ENCODE assay signal across 17 cellular contexts in the genomic region with DNA sequence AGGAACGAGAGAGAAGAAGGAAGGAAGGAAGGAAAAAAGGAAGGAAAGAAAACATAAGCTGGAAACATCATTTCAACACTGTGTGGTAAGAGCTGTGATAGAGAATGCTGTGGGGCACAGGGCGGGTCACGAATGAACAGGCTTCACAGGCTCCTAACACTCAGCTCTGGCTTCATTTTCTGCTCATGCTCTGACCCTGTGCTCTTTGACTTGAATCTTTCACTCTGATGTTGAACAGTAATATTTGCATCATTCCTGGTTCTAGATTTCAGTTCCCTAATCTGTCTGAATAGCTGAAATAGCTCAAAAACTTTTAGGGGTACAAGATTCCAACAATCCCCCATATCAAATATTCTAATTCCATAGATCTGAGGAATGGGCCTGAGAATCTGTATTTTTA.
A peak's percentile ranks its signal among the peaks of the same experiment; 100 is the strongest.
DNase-seq lines count a peak whose midpoint lies in the region; ATAC-seq and TF ChIP-seq lines count a peak whose summit lies in the region.
"Had no signal": no experiment of that assay in that cellular context is flagged by ENCODE, and none has a peak within 500 bp of the region (broad histone marks: within the 10 kb centered on the region; RNA-seq: fewer than 3 reads in every experiment).

No MANE protein-coding gene starts in this region.

- POLR2A ChIA-PET in A673 (lab: Charles Lee; ENCODE audit: low non-redundant PET), result no interaction called here

- no peaks in the 10 kb centered on the region for H3K9me3 Mint-ChIP-seq in IgD-negative memory B cell

- no peak for TF ChIP-seq CTCF in A673 (conservative IDR thresholded peaks at IDR 0.05; ENCODE audit: low read depth, low read length)

- intact Hi-C loops in A673 (cut with micrococcal nuclease; ENCODE audit: unreplicated experiment), result no loop called here

- ATAC-seq in GM18502 (IDR thresholded peaks at IDR 0.05; ENCODE audit: poor library complexity, unreplicated experiment) (peak; percentile 57), GM21360 (IDR thresholded peaks at IDR 0.05; ENCODE audit: unreplicated experiment) (peak; percentile 49), HG02885 (IDR thresholded peaks at IDR 0.05; ENCODE audit: poor library complexity, unreplicated experiment) (peak; percentile 54)

- H3K27me3 ChIP-seq in A673 (replicated peaks; ENCODE audit: insufficient read depth, low read depth, low read length, poor library complexity), result no peaks in the 10 kb centered on the region
- H3K27me3 ChIP-seq: uterus had no signal

- no peaks in the 10 kb centered on the region for H3K36me3 Mint-ChIP-seq in IgD-negative memory B cell

- H3K36me3 ChIP-seq in A673 (ENCODE audit: insufficient read depth, low read length, poor library complexity, severe bottlenecking), result no peaks in the 10 kb centered on the region
- H3K36me3 ChIP-seq: left ventricle myocardium inferior, uterus had no signal

- no peak overlapping the region for H3K27ac ChIP-seq in A673 (ENCODE audit: low read depth, low read length, poor library complexity, severe bottlenecking)
- H3K27ac ChIP-seq: left ventricle myocardium inferior, uterus had no signal

- H3K4me1 ChIP-seq in A673 (ENCODE audit: insufficient read depth, low read length, poor library complexity, severe bottlenecking), result peaks cover 7% of the 10 kb centered on the region
- H3K4me1 ChIP-seq: left ventricle myocardium inferior, uterus had no signal

- in situ Hi-C loops in KBM-7 (cut with MboI; ENCODE audit: low pct_unique_long_range_greater_than_20kb, low sequenced_read_pairs), result no loop called here

- BruUV-seq in A673 (replicated peaks; lab: Mats Ljungman, UMichigan), result no TSS peak

- DNase-seq in A673 (ENCODE audit: low spot score), result no peak
- no peak for DNase-seq in KBM-7
- no peak for DNase-seq in GM19238 (ENCODE audit: insufficient read length, low spot score)
- DNase-seq in DMS153 (lab: John Stamatoyannopoulos, UW), result no peak
- DNase-seq: activated CD4-positive, alpha-beta T cell treated with anti-CD3 and anti-CD28 coated beads for 4 hours; activated gamma-delta T cell; DND-41; head of caudate nucleus; left ventricle myocardium inferior; NCI-H1048; NCI-H526; stimulated activated CD8-positive, alpha-beta memory T cell treated with anti-CD3 and anti-CD28 coated beads, Interleukin-4, amount 100 ng/mL, for 48 hours; uterus had no signal

- CTCF ChIA-PET in A673 (lab: Charles Lee), result no interaction called here

- H3K27me3 Mint-ChIP-seq in IgD-negative memory B cell, result no peaks in the 10 kb centered on the region

- H3K9me3 ChIP-seq in A673 (ENCODE audit: low read depth, low read length, poor library complexity, severe bottlenecking), result no peaks in the 10 kb centered on the region
- H3K9me3 ChIP-seq: left ventricle myocardium inferior, uterus had no signal

- no peak overlapping the region for H3K4me3 ChIP-seq in A673 (ENCODE audit: low read depth, low read length, poor library complexity, severe bottlenecking)
- H3K4me3 ChIP-seq: left ventricle myocardium inferior, uterus had no signal

- peak overlapping the region in 3 of 4 donors; percentile 53 to 76 (median 75) for H3K4me3 Mint-ChIP-seq in IgD-negative memory B cell

- peaks cover 35 to 41% (median 37%) of the 10 kb centered on the region in 3 donors for H3K4me1 Mint-ChIP-seq in IgD-negative memory B cell

- H3K27ac Mint-ChIP-seq in IgD-negative memory B cell, result peak overlapping the region in 2 of 3 donors; percentile 7 to 80
